8 cellular contexts compared by ENCODE assay signal in the genomic region with DNA sequence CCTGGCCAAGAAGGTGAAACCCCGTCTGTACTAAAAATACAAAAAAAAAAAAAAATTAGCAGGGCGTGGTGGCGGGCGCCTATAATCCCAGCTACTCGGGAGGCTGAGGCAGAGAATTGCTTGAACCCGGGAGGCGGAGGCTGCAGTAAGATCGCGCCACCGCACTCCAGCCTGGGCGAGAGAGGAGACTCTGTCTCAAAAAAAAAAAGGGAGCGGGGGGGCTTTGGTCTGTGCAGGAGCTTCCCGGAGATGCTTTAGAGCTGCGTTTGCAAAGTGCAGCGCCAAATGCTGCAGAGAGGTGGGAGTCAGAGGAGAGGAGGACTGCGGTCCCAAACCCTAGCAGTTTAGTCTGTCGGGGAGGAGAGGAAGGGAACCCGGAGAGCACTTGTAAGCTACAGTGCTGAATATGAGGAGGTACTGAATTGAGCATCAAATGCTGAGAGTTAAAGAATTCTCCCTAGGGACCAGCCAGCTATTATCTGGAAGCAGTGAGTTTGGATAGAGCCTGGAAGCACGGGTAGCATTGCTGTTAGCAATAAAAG.
DNase-seq lines count a peak whose midpoint lies in the region; ATAC-seq lines count a peak whose summit lies in the region.

No MANE protein-coding gene starts in this region.

- H3K4me3 ChIP-seq in adipocyte (ENCODE audit: low read length) (peak overlapping the region; percentile 94), iPS-20b (ENCODE audit: low read length) (peak overlapping the region; percentile 84)

- H3K9me3 ChIP-seq in adipocyte (ENCODE audit: control insufficient read depth, low read length) = no peaks in the 10 kb centered on the region
- no peaks in the 10 kb centered on the region for H3K9me3 ChIP-seq in iPS-20b (ENCODE audit: insufficient read depth, low read depth, low read length)

- H3K36me3 ChIP-seq in adipocyte (ENCODE audit: control insufficient read depth, insufficient read depth, low read length, severe bottlenecking) = peaks cover 15% of the 10 kb centered on the region
- no peaks in the 10 kb centered on the region for H3K36me3 ChIP-seq in iPS-20b (ENCODE audit: insufficient read depth, low read depth, low read length)

- no peak for DNase-seq in activated CD4-positive, CD25-positive, alpha-beta regulatory T cell treated with anti-CD3 and anti-CD28 coated beads, Interleukin-2, amount 50 U/mL, for 72 hours
- DNase-seq in NCI-H2227 (lab: John Stamatoyannopoulos, UW; ENCODE audit: unreplicated experiment) (peak; percentile 44), adipocyte (ENCODE audit: low read depth) (peak; percentile 50)
- DNase-seq in stimulated activated CD8-positive, alpha-beta memory T cell treated with anti-CD3 and anti-CD28 coated beads, Interleukin-4, amount 100 ng/mL, for 48 hours = peak; percentile 46
- no peak for DNase-seq in NK-92 treated with Interleukin-12 subunit alpha and Interleukin-12 subunit beta, amount 100 ng/mL, for 24 hours (lab: John Stamatoyannopoulos, UW)

- H3K4me1 ChIP-seq in adipocyte (ENCODE audit: control insufficient read depth, insufficient read depth, low read length) (peaks cover 9% of the 10 kb centered on the region), iPS-20b (ENCODE audit: insufficient read depth, low read length) (peaks cover 5% of the 10 kb centered on the region; the same call in 1 of the 2 replicates)

- H3K27me3 ChIP-seq in adipocyte (replicated peaks; ENCODE audit: control insufficient read depth, insufficient read depth, low read length) = no peaks in the 10 kb centered on the region
- H3K27me3 ChIP-seq in iPS-20b (ENCODE audit: insufficient read depth, low read length) = peaks cover 3% of the 10 kb centered on the region; the same call in 1 of the 2 replicates

- H3K9ac ChIP-seq in adipocyte (ENCODE audit: low read length) = peak overlapping the region; percentile 86
- H3K9ac ChIP-seq in iPS-20b (ENCODE audit: low read depth, low read length) = peak overlapping the region; percentile 43; the same call in 1 of the 2 replicates

- H3K27ac ChIP-seq in iPS-20b (ENCODE audit: low read length) = no peak overlapping the region

- peak; percentile 2 to 3 for ATAC-seq in activated CD4-positive, CD25-positive, alpha-beta regulatory T cell treated with anti-CD3 and anti-CD28 coated beads, Interleukin-2, amount 50 U/mL, for 24 hours
- no peak for ATAC-seq in HG02763 (IDR thresholded peaks at IDR 0.05; ENCODE audit: unreplicated experiment)

Comparison
In these comparisons a context has a peak if more than half of its experiments do, and no peak if none do; other contexts are left out.
1. DNase-seq: peak in NCI-H2227 (single experiment), adipocyte (single experiment) and stimulated activated CD8-positive, alpha-beta memory T cell treated with anti-CD3 and anti-CD28 coated beads, Interleukin-4, amount 100 ng/mL, for 48 hours (single experiment); none in activated CD4-positive, CD25-positive, alpha-beta regulatory T cell treated with anti-CD3 and anti-CD28 coated beads, Interleukin-2, amount 50 U/mL, for 72 hours (single experiment) and NK-92 treated with Interleukin-12 subunit alpha and Interleukin-12 subunit beta, amount 100 ng/mL, for 24 hours (single experiment).